In the genomic region with DNA sequence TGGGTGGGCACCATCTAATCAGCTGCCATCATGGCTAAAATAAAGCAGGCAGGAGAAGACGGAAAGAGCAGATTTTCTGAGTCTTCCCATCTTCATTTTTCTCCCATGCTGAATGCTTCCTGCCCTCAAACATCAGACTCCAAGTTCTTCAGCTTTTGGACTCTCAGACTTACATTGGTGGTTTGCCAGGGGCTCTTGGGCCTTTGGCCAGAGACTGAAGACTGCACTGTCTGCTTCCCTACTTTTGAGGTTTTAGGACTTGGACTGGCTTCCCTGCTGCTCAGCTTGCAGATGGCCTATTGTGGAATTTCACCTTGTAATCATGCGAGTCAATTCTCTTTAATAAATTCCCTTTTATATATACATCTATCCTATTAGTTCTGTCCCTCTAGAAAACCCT, we compare ENCODE assay signal across 14 cellular contexts. TPM values are rescaled to one million over a fixed set of nuclear protein-coding genes. Genes with fewer than 3 reads are reported as not detected.
"Had no signal": no experiment of that assay in that cellular context is flagged by ENCODE, and none has a peak within 500 bp of the region (broad histone marks: within the 10 kb centered on the region; RNA-seq: fewer than 3 reads in every experiment).

No MANE protein-coding gene starts in this region.

- H3K27me3 ChIP-seq: tibial nerve had no signal

- DNase-seq: activated gamma-delta T cell treated with Interleukin-2 at 50 U/mL for 16 hours; activated T-cell treated with anti-CD3 and anti-CD28 coated beads, Interleukin-2, amount 50 U/mL, for 1 hour; effector memory CD4-positive, alpha-beta T cell; glutamatergic neuron; stimulated activated CD4-positive, alpha-beta T cell treated with anti-CD3 and anti-CD28 coated beads, Interleukin-4, amount 100 ng/mL, for 24 hours; stimulated activated naive CD4-positive, alpha-beta T cell treated with Interleukin-2 at 50 U/mL for 16 hours; T1000 had no signal

- H3K27ac ChIP-seq: parathyroid adenoma, tibial nerve had no signal

- H3K4me1 ChIP-seq: parathyroid adenoma had no signal

- ATAC-seq: WTC11 had no signal

- H3K4me3 ChIP-seq: tibial nerve had no signal

- H3K36me3 ChIP-seq: tibial nerve had no signal

RNA-seq across cellular contexts. Expression of a gene that starts 36.6 kb away (rescaled TPM):
- total RNA-seq: dermis microvascular lymphatic vessel endothelial cell, lung microvascular endothelial cell, myocyte, WTC11 had no signal
- polyA plus RNA-seq: neural cell had no signal
